Comparison of ENCODE assay signal across 1 cellular context in the genomic region with DNA sequence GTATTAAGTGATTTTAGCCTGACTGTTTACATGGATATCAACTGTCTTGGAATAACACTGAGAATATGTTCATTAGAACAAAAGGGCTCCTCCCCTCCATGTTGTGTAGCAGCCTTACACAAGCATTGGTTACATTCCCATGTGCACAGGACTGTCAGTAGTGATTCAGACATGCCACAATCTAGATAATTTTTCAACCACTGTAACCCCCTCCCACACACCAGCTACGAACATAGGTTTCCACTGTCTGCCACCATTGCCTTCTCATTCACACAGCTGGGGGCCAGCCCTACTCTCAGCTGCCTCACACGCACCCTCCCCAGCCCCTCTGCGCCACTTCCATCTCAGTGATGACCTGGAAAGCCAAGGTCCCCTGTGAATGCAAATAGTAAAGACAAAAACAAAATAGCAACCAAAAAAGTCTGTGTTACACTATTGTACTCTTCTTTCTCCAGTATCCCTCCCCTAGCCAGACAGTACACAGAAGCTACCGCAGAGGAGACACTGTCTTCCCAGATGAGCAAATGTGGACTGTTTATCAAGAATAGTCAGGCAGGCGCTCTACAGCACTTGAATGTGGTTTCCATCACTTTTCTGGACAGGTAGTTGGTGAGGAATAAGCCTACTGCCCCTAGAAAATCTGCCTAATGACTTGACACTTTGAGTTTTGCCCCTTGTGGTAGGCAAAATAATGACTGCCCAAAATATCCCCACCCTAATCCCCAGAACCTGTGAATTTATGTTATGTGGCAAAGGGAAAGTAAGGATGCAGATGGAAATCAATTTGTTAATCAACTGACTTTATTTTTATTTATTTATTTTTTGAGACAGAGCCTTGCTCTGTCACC.
TF ChIP-seq lines count a peak whose summit lies in the region.

No MANE protein-coding gene starts in this region.

TF ChIP-seq in endothelial cell of umbilical vein, 7 proteins besides CTCF, POLR2A, EP300 and RAD21:
- TF ChIP-seq FOS (IDR thresholded peaks at IDR 0.05; ENCODE audit: borderline replicate concordance, insufficient read depth, low read length) = no peak
